In genomic region chr3:174191380-174191779, GRCh38 we compare ENCODE assay signal across 1 cellular context.
TF ChIP-seq lines count a peak whose summit lies in the region.

No MANE protein-coding gene starts in this region.

TF ChIP-seq in GM12878, 131 proteins besides CTCF, POLR2A, EP300 and RAD21 (continued from another document):
- TF ChIP-seq CUX1 (IDR thresholded peaks at IDR 0.05; ENCODE audit: insufficient replicate concordance, low read depth, low read length), result no peak
- peak; percentile 32 to 54; a peak in 2 of 4 replicates for TF ChIP-seq BHLHE40 (IDR thresholded peaks at IDR 0.05; ENCODE audit: borderline replicate concordance in 1 of 2, low read depth in 2 of 2, low read length in 1 of 2)
TF ChIP-seq in GM12878: peak in this region for 2.
